22 cellular contexts compared by ENCODE assay signal in genomic region chr6:31784270-31784925, GRCh38. TPM values are rescaled to one million over a fixed set of nuclear protein-coding genes. Genes with fewer than 3 reads are reported as not detected.
A peak's percentile ranks its signal among the peaks of the same experiment; 100 is the strongest.
DNase-seq lines count a peak whose midpoint lies in the region; ATAC-seq, FAIRE-seq and TF ChIP-seq lines count a peak whose summit lies in the region.
"Had no signal": no experiment of that assay in that cellular context is flagged by ENCODE, and none has a peak within 500 bp of the region (broad histone marks: within the 10 kb centered on the region; RNA-seq: fewer than 3 reads in every experiment).

No MANE protein-coding gene starts in this region.

- 90% methylated on average over 15 of the region's 15 CpGs for WGBS in K562 (ENCODE audit: insufficient coverage, low coverage, missing lambda C conversion rate)

- H2AFZ ChIP-seq in K562 (ENCODE audit: low read depth, low read length), result no peak overlapping the region
- H2AFZ ChIP-seq: GM23248 had no signal

- H3K36me3 ChIP-seq in K562 (ENCODE audit: control insufficient read depth, insufficient read depth, low read length) (peaks cover 94% of the 10 kb centered on the region), HAP-1 (replicated peaks) (peaks cover 87% of the 10 kb centered on the region)

- peaks cover 0 to 29% of the 10 kb centered on the region in 2 experiments; a peak in 1 of 5 replicates for H3K4me1 ChIP-seq in K562 (replicated peaks in 1 of 2; ENCODE audit: control insufficient read depth in 2 of 2, insufficient read depth in 2 of 2, low read length in 2 of 2)
- H3K4me1 ChIP-seq in HAP-1, result no peaks in the 10 kb centered on the region
- H3K4me1 ChIP-seq: SJSA1, stomach, upper lobe of right lung had no signal

- H3K4me1 Mint-ChIP-seq in T-helper 2 cell treated with Interferon-gamma antibody and Interleukin-4, amounts not matched to agents 5 μg/mL and 100 μg/mL, for 36 hours (ENCODE audit: low read depth), result peaks cover under 1% of the 10 kb centered on the region

- CTCF ChIA-PET in K562 (lab: Yijun Ruan, JAX; ENCODE audit: low intra/inter-chr PET ratio), result no interaction called here

- H4K20me1 ChIP-seq in K562 (replicated peaks; ENCODE audit: control insufficient read depth, insufficient read depth, low read length), result no peaks in the 10 kb centered on the region

- peak overlapping the region; percentile 12 for H3K27ac Mint-ChIP-seq in T-helper 2 cell treated with Interferon-gamma antibody and Interleukin-4, amounts not matched to agents 5 μg/mL and 100 μg/mL, for 36 hours
- H3K27ac Mint-ChIP-seq: dendritic cell treated with granulocyte-macrophage colony-stimulating factor and Interleukin-4, amounts not matched to agents 40 ng/mL and 50 ng/mL, for 4 days had no signal

- TF ChIP-seq EP300 in K562 (IDR thresholded peaks at IDR 0.05; ENCODE audit: low read length), result no peak

- H3K4me3 Mint-ChIP-seq in T-helper 2 cell treated with Interferon-gamma antibody and Interleukin-4, amounts not matched to agents 5 μg/mL and 100 μg/mL, for 36 hours, result no peak overlapping the region
- H3K4me3 Mint-ChIP-seq: dendritic cell treated with granulocyte-macrophage colony-stimulating factor and Interleukin-4, amounts not matched to agents 40 ng/mL and 50 ng/mL, for 4 days had no signal

- TF ChIP-seq RAD21 in K562 (CRISPR knock-in tag; conservative IDR thresholded peaks at IDR 0.05 in 1 of 2, IDR thresholded peaks at IDR 0.05 in 1 of 2), result no peak

- no peaks in the 10 kb centered on the region for H3K27me3 ChIP-seq in K562 (ENCODE audit: control insufficient read depth in 2 of 2, insufficient read depth in 2 of 2, low read length in 2 of 2)
- no peaks in the 10 kb centered on the region for H3K27me3 ChIP-seq in HAP-1 (ENCODE audit: low read depth)
- H3K27me3 ChIP-seq: brain microvascular endothelial cell, SJSA1, stomach, upper lobe of right lung had no signal

- no peak for TF ChIP-seq CTCF in K562 (IDR thresholded peaks at IDR 0.05 in 2 of 3, conservative IDR thresholded peaks at IDR 0.05 in 1 of 3; ENCODE audit: insufficient read depth in 2 of 3, low read depth in 1 of 3, low read length in 3 of 3)

- no peaks in the 10 kb centered on the region for H3K27me3 Mint-ChIP-seq in T-helper 2 cell treated with Interferon-gamma antibody and Interleukin-4, amounts not matched to agents 5 μg/mL and 100 μg/mL, for 36 hours (ENCODE audit: low read depth)
- H3K27me3 Mint-ChIP-seq: dendritic cell treated with granulocyte-macrophage colony-stimulating factor and Interleukin-4, amounts not matched to agents 40 ng/mL and 50 ng/mL, for 4 days had no signal

- H3K9ac ChIP-seq in K562 (ENCODE audit: insufficient read depth in 1 of 2, low read depth in 2 of 2, low read length in 2 of 2), result peak overlapping the region in 1 of 2 experiments; percentile 70; a peak in 2 of 4 replicates
- H3K9ac ChIP-seq: GM23248 had no signal

- peaks cover 4% of the 10 kb centered on the region for H3K79me2 ChIP-seq in K562 (ENCODE audit: control insufficient read depth, insufficient read depth, low read length)

- ATAC-seq in K562, result no peak
- ATAC-seq: PC-3, upper lobe of right lung had no signal

- H3K9me3 ChIP-seq in K562 (replicated peaks; ENCODE audit: control insufficient read depth, insufficient read depth, low read depth, low read length), result no peaks in the 10 kb centered on the region
- no peaks in the 10 kb centered on the region for H3K9me3 ChIP-seq in HAP-1
- H3K9me3 ChIP-seq: SJSA1, stomach, upper lobe of right lung had no signal

- no peak for FAIRE-seq in K562 (lab: Jason Lieb, UNC)
- FAIRE-seq: islet of Langerhans had no signal

- in situ Hi-C loops in K562 (cut with MboI), result no loop called here
- in situ Hi-C loops in HAP-1 (cut with MboI; ENCODE audit: low sequenced_read_pairs), result no loop called here

- no peak overlapping the region for H3K27ac ChIP-seq in K562 (ENCODE audit: extremely low read depth, low read depth, low read length)
- H3K27ac ChIP-seq: brain microvascular endothelial cell, GM23248, SJSA1, stomach, upper lobe of right lung had no signal

- BruUV-seq in K562 (replicated peaks; lab: Mats Ljungman, UMichigan), result no TSS peak

- no peak; the same call in 1 of the 2 replicates for TF ChIP-seq POLR2A in K562 (conservative IDR thresholded peaks at IDR 0.05)

- intact Hi-C loops in K562 (cut with micrococcal nuclease), result no loop called here

- DNase-seq in T-helper 2 cell treated with Interferon-gamma antibody and Interleukin-4, amounts not matched to agents 5 μg/mL and 100 μg/mL, for 36 hours (ENCODE audit: low spot score), result no peak
- DNase-seq in T-helper 2 cell (no peak), K562 (ENCODE audit: extremely low read depth in 1 of 4, low spot score in 3 of 4) (no peak), pons (ENCODE audit: low spot score) (peak; percentile 62), LoVo (ENCODE audit: low spot score) (no peak), HAP-1 (ENCODE audit: low spot score in 2 of 2) (no peak)
- DNase-seq: 8988T; activated CD8-positive, alpha-beta memory T cell treated with anti-CD3 and anti-CD28 coated beads for 24 hours; activated T-cell treated with anti-CD3 and anti-CD28 coated beads, Interleukin-2, amount 50 U/mL, for 48 hours; brain microvascular endothelial cell; GM23248; KG1; MV-4-11; NCI-H1694 treated with DMSO at 0.1 percent for 48 hours; NCI-H2227 treated with DMSO at 0.1 percent for 48 hours; PC-3; stimulated activated CD4-positive, alpha-beta T cell treated with anti-CD3 and anti-CD28 coated beads, Interleukin-2, amount 100 ng/mL, for 24 hours; stomach; upper lobe of right lung had no signal

- POLR2A ChIA-PET in K562 (lab: Yijun Ruan, JAX), result interaction anchor here (0.6 to 2.4 kb wide), 11 partner anchors 10 to 94 kb away, joined by 3 to 10 read pairs (median 4); partner anchors contain the start of genes HSPA1A, HSPA1B, HSPA1L and LSM2

- no peaks in the 10 kb centered on the region for H3K9me3 Mint-ChIP-seq in T-helper 2 cell treated with Interferon-gamma antibody and Interleukin-4, amounts not matched to agents 5 μg/mL and 100 μg/mL, for 36 hours
- H3K9me3 Mint-ChIP-seq: dendritic cell treated with granulocyte-macrophage colony-stimulating factor and Interleukin-4, amounts not matched to agents 40 ng/mL and 50 ng/mL, for 4 days had no signal

- no peak overlapping the region for H3K4me2 ChIP-seq in K562 (ENCODE audit: insufficient read depth, low read length)

- H3K9me1 ChIP-seq in K562 (ENCODE audit: control insufficient read depth, insufficient read depth, low read length), result no peaks in the 10 kb centered on the region

- H3K36me3 Mint-ChIP-seq in T-helper 2 cell treated with Interferon-gamma antibody and Interleukin-4, amounts not matched to agents 5 μg/mL and 100 μg/mL, for 36 hours (ENCODE audit: low read depth), result peaks cover 36% of the 10 kb centered on the region

- H3K4me3 ChIP-seq in K562, result no peak overlapping the region
- H3K4me3 ChIP-seq in HAP-1, result no peak overlapping the region
- H3K4me3 ChIP-seq: GM23248, SJSA1, stomach, upper lobe of right lung had no signal

RNA-seq across cellular contexts. Expression of gene VWA7, which starts 7.3 kb away (rescaled TPM):
- 12.4 and 19.7 TPM in 2 replicates for total RNA-seq in K562 (2011; cell fraction: chromatin; rRNA removed; ENCODE audit: low replicate concordance)
- 11.3 and 16.5 TPM in 2 replicates for total RNA-seq in K562 (2011; cell fraction: nucleolus; rRNA removed)
- total RNA-seq in K562 (2011; cell fraction: nucleoplasm; rRNA removed), result 10.5 and 14.0 TPM in 2 replicates
- total RNA-seq in K562 (2014; rRNA removed), result 0.65 and 0.68 TPM in 2 replicates
- total RNA-seq in K562 (2014; rRNA removed; fragmentation: Illumina TruSeq; extraction: Trizol), result 0.70 and 0.95 TPM in 2 replicates
- 0.36 and 0.49 TPM in 2 replicates for total RNA-seq in K562 (2015; rRNA removed; fragmentation: Illumina TruSeq; extraction: Trizol)
- 1.8 and 2.9 TPM in 2 replicates for total RNA-seq in K562 (2021)
- polyA plus RNA-seq in K562 (2011; rRNA removed), result 1.0 and 1.7 TPM in 2 replicates
- polyA plus RNA-seq in K562 (2011; cell fraction: cytosol; rRNA removed), result 0.83 and 2.5 TPM in 2 replicates
- polyA plus RNA-seq in K562 (2011; cell fraction: nucleus; rRNA removed), result 6.5 and 17.2 TPM in 2 replicates
- 2.2 and 4.0 TPM in 2 replicates for polyA plus RNA-seq in K562 (2012)
- 1.1 and 1.3 TPM in 2 replicates for polyA plus RNA-seq in K562 (2014; fragmentation: Illumina TruSeq; extraction: Trizol)
- polyA plus RNA-seq in K562 (2014; fragmentation: Nextera tagmentation; extraction: Ambion mirVana), result under 1 TPM; 0.18 to 0.32 TPM
- polyA plus RNA-seq in K562 (2014; rRNA removed), result 2.4 and 3.0 TPM in 2 replicates
- 0.33 and 1.4 TPM in 2 replicates for polyA minus RNA-seq in K562 (2011; rRNA and poly(A)+ RNA removed)
- 0.55 and 2.2 TPM in 2 replicates for polyA minus RNA-seq in K562 (2011; cell fraction: cytosol; rRNA and poly(A)+ RNA removed)
- polyA minus RNA-seq in K562 (2011; cell fraction: nucleus; rRNA and poly(A)+ RNA removed), result 3.7 and 4.3 TPM in 2 replicates
- total RNA-seq: SJSA1 had no signal

RNA-seq across cellular contexts. Expression of gene VARS1, which starts 11.2 kb away (rescaled TPM):
- total RNA-seq in K562 (2011; cell fraction: chromatin; rRNA removed; ENCODE audit: low replicate concordance), result 246 and 727 TPM in 2 replicates
- total RNA-seq in K562 (2011; cell fraction: nucleolus; rRNA removed), result 447 and 517 TPM in 2 replicates
- 263 and 281 TPM in 2 replicates for total RNA-seq in K562 (2011; cell fraction: nucleoplasm; rRNA removed)
- 155 and 210 TPM in 2 replicates for total RNA-seq in K562 (2014; rRNA removed)
- 187 and 202 TPM in 2 replicates for total RNA-seq in K562 (2014; rRNA removed; fragmentation: Illumina TruSeq; extraction: Trizol)
- 128 and 130 TPM in 2 replicates for total RNA-seq in K562 (2015; rRNA removed; fragmentation: Illumina TruSeq; extraction: Trizol)
- total RNA-seq in K562 (2021), result 484 and 488 TPM in 2 replicates
- 37.9 and 95.1 TPM in 2 replicates for polyA plus RNA-seq in K562 (2011; rRNA removed)
- 43.0 and 64.6 TPM in 2 replicates for polyA plus RNA-seq in K562 (2011; cell fraction: cytosol; rRNA removed)
- 313 and 459 TPM in 2 replicates for polyA plus RNA-seq in K562 (2011; cell fraction: nucleus; rRNA removed)
- polyA plus RNA-seq in K562 (2012), result 232 and 255 TPM in 2 replicates
- polyA plus RNA-seq in K562 (2014; fragmentation: Illumina TruSeq; extraction: Trizol), result 282 and 332 TPM in 2 replicates
- 10 to 100 TPM in 1 of 2 experiments, 1 to 10 TPM in 1; 2.9 to 10.4 TPM for polyA plus RNA-seq in K562 (2014; fragmentation: Nextera tagmentation; extraction: Ambion mirVana)
- 128 and 129 TPM in 2 replicates for polyA plus RNA-seq in K562 (2014; rRNA removed)
- polyA minus RNA-seq in K562 (2011; rRNA and poly(A)+ RNA removed), result 80.3 and 127 TPM in 2 replicates
- 209 and 273 TPM in 2 replicates for polyA minus RNA-seq in K562 (2011; cell fraction: cytosol; rRNA and poly(A)+ RNA removed)
- polyA minus RNA-seq in K562 (2011; cell fraction: nucleus; rRNA and poly(A)+ RNA removed), result 119 and 142 TPM in 2 replicates

RNA-seq across cellular contexts. Expression of gene SAPCD1, which starts 21.9 kb away (rescaled TPM):
- total RNA-seq in K562 (2011; cell fraction: chromatin; rRNA removed; ENCODE audit: low replicate concordance), result 127 and 183 TPM in 2 replicates
- 43.2 and 49.2 TPM in 2 replicates for total RNA-seq in K562 (2011; cell fraction: nucleolus; rRNA removed)
- 129 and 205 TPM in 2 replicates for total RNA-seq in K562 (2011; cell fraction: nucleoplasm; rRNA removed)
- total RNA-seq in K562 (2014; rRNA removed) (5.9 and 6.5 TPM in 2 replicates), K562 (2014; rRNA removed; fragmentation: Illumina TruSeq; extraction: Trizol) (7.0 and 7.4 TPM in 2 replicates), K562 (2015; rRNA removed; fragmentation: Illumina TruSeq; extraction: Trizol) (5.8 and 7.5 TPM in 2 replicates), K562 (2021) (13.4 and 15.8 TPM in 2 replicates)
- polyA plus RNA-seq in K562 (2011; rRNA removed) (11.7 and 17.8 TPM in 2 replicates), K562 (2014; fragmentation: Illumina TruSeq; extraction: Trizol) (12.9 and 18.4 TPM in 2 replicates), K562 (2014; fragmentation: Nextera tagmentation; extraction: Ambion mirVana) (1 to 10 TPM; 2.6 to 3.2 TPM), K562 (2014; rRNA removed) (17.1 and 30.2 TPM in 2 replicates)
- 4.3 and 5.0 TPM in 2 replicates for polyA plus RNA-seq in K562 (2011; cell fraction: cytosol; rRNA removed)
- 169 and 188 TPM in 2 replicates for polyA plus RNA-seq in K562 (2011; cell fraction: nucleus; rRNA removed)
- polyA plus RNA-seq in K562 (2012), result 14.3 and 26.9 TPM in 2 replicates
- polyA minus RNA-seq in K562 (2011; rRNA and poly(A)+ RNA removed), result 3.2 and 4.9 TPM in 2 replicates
- 4.2 TPM in 1 of 2 replicates, not detected in the other for polyA minus RNA-seq in K562 (2011; cell fraction: cytosol; rRNA and poly(A)+ RNA removed)
- 10.4 and 14.8 TPM in 2 replicates for polyA minus RNA-seq in K562 (2011; cell fraction: nucleus; rRNA and poly(A)+ RNA removed)

RNA-seq across cellular contexts. Expression of gene LSM2, which starts 22.4 kb away (rescaled TPM):
- total RNA-seq in K562 (2011; cell fraction: chromatin; rRNA removed; ENCODE audit: low replicate concordance), result 30.0 and 54.3 TPM in 2 replicates
- total RNA-seq in K562 (2011; cell fraction: nucleolus; rRNA removed), result 63.9 and 68.4 TPM in 2 replicates
- total RNA-seq in K562 (2011; cell fraction: nucleoplasm; rRNA removed), result 72.4 and 107 TPM in 2 replicates
- total RNA-seq in K562 (2014; rRNA removed) (163 and 271 TPM in 2 replicates), K562 (2014; rRNA removed; fragmentation: Illumina TruSeq; extraction: Trizol) (244 and 250 TPM in 2 replicates), K562 (2015; rRNA removed; fragmentation: Illumina TruSeq; extraction: Trizol) (195 and 196 TPM in 2 replicates), K562 (2021) (223 and 232 TPM in 2 replicates)
- polyA plus RNA-seq in K562 (2011; rRNA removed) (154 and 184 TPM in 2 replicates), K562 (2014; fragmentation: Illumina TruSeq; extraction: Trizol) (223 and 256 TPM in 2 replicates), K562 (2014; fragmentation: Nextera tagmentation; extraction: Ambion mirVana) (100 to 1,000 TPM; 405 to 407 TPM), K562 (2014; rRNA removed) (159 and 218 TPM in 2 replicates)
- polyA plus RNA-seq in K562 (2011; cell fraction: cytosol; rRNA removed), result 318 and 368 TPM in 2 replicates
- 114 and 133 TPM in 2 replicates for polyA plus RNA-seq in K562 (2011; cell fraction: nucleus; rRNA removed)
- 208 and 220 TPM in 2 replicates for polyA plus RNA-seq in K562 (2012)
- 135 and 188 TPM in 2 replicates for polyA minus RNA-seq in K562 (2011; rRNA and poly(A)+ RNA removed)
- polyA minus RNA-seq in K562 (2011; cell fraction: cytosol; rRNA and poly(A)+ RNA removed), result 127 and 129 TPM in 2 replicates
- polyA minus RNA-seq in K562 (2011; cell fraction: nucleus; rRNA and poly(A)+ RNA removed), result 13.7 and 23.7 TPM in 2 replicates

RNA-seq across cellular contexts. Expression of gene HSPA1L, which starts 30.7 kb away (rescaled TPM):
- 0.97 and 1.8 TPM in 2 replicates for total RNA-seq in K562 (2011; cell fraction: chromatin; rRNA removed; ENCODE audit: low replicate concordance)
- total RNA-seq in K562 (2011; cell fraction: nucleolus; rRNA removed), result 0.67 and 0.79 TPM in 2 replicates
- 0.88 and 0.92 TPM in 2 replicates for total RNA-seq in K562 (2011; cell fraction: nucleoplasm; rRNA removed)
- total RNA-seq in K562 (2014; rRNA removed) (0.82 and 1.0 TPM in 2 replicates), K562 (2014; rRNA removed; fragmentation: Illumina TruSeq; extraction: Trizol) (0.70 and 1.3 TPM in 2 replicates), K562 (2015; rRNA removed; fragmentation: Illumina TruSeq; extraction: Trizol) (1.1 and 1.3 TPM in 2 replicates), K562 (2021) (1.0 and 1.1 TPM in 2 replicates)
- polyA plus RNA-seq in K562 (2011; rRNA removed) (2.0 and 2.2 TPM in 2 replicates), K562 (2014; fragmentation: Illumina TruSeq; extraction: Trizol) (1.5 and 2.1 TPM in 2 replicates), K562 (2014; fragmentation: Nextera tagmentation; extraction: Ambion mirVana) (under 1 TPM; 0.14 to 0.34 TPM), K562 (2014; rRNA removed) (1.3 and 1.7 TPM in 2 replicates)
- polyA plus RNA-seq in K562 (2011; cell fraction: cytosol; rRNA removed), result 1.5 and 2.2 TPM in 2 replicates
- 1.2 and 1.5 TPM in 2 replicates for polyA plus RNA-seq in K562 (2011; cell fraction: nucleus; rRNA removed)
- 2.3 and 3.1 TPM in 2 replicates for polyA plus RNA-seq in K562 (2012)
- 2.5 and 3.0 TPM in 2 replicates for polyA minus RNA-seq in K562 (2011; rRNA and poly(A)+ RNA removed)
- polyA minus RNA-seq in K562 (2011; cell fraction: cytosol; rRNA and poly(A)+ RNA removed), result 1.2 and 1.4 TPM in 2 replicates
- 0.13 and 0.78 TPM in 2 replicates for polyA minus RNA-seq in K562 (2011; cell fraction: nucleus; rRNA and poly(A)+ RNA removed)
